ENCODE assay signal across 13 cellular contexts in the genomic region with DNA sequence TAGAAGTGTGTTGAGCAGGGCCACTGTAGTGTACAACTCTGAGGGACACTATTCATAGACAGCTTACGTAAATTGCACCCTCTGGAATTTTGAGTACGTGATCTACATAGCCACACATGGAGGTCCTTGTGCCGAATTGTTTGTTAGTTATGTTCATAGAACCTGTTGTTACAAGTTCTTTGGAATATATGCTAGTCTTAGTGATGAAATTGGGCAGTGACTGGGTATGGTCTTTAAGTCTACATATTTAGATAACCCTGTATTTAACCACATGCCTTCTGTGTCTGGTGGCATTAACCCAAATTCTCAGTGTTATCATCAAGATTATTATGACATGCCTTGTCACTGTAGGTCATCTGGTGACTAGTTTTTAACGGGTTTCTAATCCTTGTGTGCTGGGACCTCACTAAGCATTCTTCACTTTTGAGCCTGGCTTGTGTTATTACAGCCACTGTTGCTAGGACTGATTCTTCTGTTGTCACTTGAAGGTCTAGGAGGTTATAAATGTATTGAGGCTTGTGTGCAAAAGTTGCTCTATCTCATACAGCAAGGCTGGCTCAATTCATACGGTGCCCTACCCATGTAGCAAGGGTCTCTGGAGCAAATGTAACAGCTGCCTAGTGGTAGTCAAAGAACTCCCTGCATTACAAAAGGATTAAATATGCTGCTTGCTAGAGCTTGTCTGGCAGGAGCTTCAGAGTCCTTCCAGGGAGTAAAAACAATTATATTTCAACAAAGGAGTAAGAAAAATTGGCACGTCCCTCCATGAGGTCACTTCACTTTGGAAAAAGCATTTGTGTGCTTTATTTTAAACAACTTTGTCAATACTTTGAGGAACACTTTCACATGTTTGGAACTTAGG.
DNase-seq lines count a peak whose midpoint lies in the region; ATAC-seq, FAIRE-seq and TF ChIP-seq lines count a peak whose summit lies in the region.
"Had no signal": no experiment of that assay in that cellular context is flagged by ENCODE, and none has a peak within 500 bp of the region (broad histone marks: within the 10 kb centered on the region; RNA-seq: fewer than 3 reads in every experiment).

No MANE protein-coding gene starts in this region.

- DNase-seq in GM12891 (ENCODE audit: insufficient read length, low spot score) = no peak
- DNase-seq in GM12878 (ENCODE audit: low read depth, low spot score) = no peak
- DNase-seq in iPS-NIHi7 (ENCODE audit: extremely low spot score) = peak; percentile 38
- no peak for DNase-seq in foreskin fibroblast
- DNase-seq in NCI-H2029 treated with DMSO at 0.1 percent for 48 hours (lab: John Stamatoyannopoulos, UW) = no peak
- no peak for DNase-seq in GM10266 (ENCODE audit: extremely low spot score)
- DNase-seq in LoVo (ENCODE audit: low spot score) = no peak
- DNase-seq: activated effector memory CD4-positive, alpha-beta T cell treated with anti-CD3 and anti-CD28 coated beads, Interleukin-2, amount 50 U/mL, for 16 hours; NCI-H1417; PC-9 had no signal

- no peak for TF ChIP-seq POLR2A in GM12891 (IDR thresholded peaks at IDR 0.05; ENCODE audit: low read depth, low read length)
- TF ChIP-seq POLR2A in GM12878 (IDR thresholded peaks at IDR 0.05; ENCODE audit: low read depth, low read length) = no peak

- POLR2A ChIA-PET in GM12878 (lab: Charles Lee) = interaction anchor here (1.0 to 1.3 kb wide), 2 partner anchors 16 to 25 kb away, joined by 3 read pairs; no protein-coding TSS in a partner anchor

- WGBS in GM12878 (ENCODE audit: insufficient coverage, insufficient replicate concordance, low lambda C conversion rate, missing lambda C conversion rate) = 31% methylated on average over 6 of the region's 6 CpGs

- no peak overlapping the region for H3K4me3 ChIP-seq in GM12878
- H3K4me3 ChIP-seq in foreskin fibroblast (ENCODE audit: low read depth in 1 of 2, low read length in 2 of 2) = no peak overlapping the region
- H3K4me3 ChIP-seq: BLaER1 treated with 17β-estradiol and CSF1 and Interleukin-3, amounts not matched to agents 10 nM and 100 nM; PC-9 had no signal

- no peak overlapping the region for H3K9ac ChIP-seq in GM12878 (ENCODE audit: control insufficient read depth, insufficient read depth, low read length)
- H3K9ac ChIP-seq: BLaER1 treated with 17β-estradiol and CSF1 and Interleukin-3, amounts not matched to agents 10 nM and 100 nM had no signal

- intact Hi-C loops in GM12878 (cut with micrococcal nuclease; ENCODE audit: unreplicated experiment) = no loop called here

- TF ChIP-seq RAD21 in GM12878 (IDR thresholded peaks at IDR 0.05; ENCODE audit: insufficient read depth, low read depth, low read length) = no peak

- FAIRE-seq in GM12891 (lab: Jason Lieb, UNC) (peak; percentile 60), GM12878 (lab: Jason Lieb, UNC) (no peak)
- FAIRE-seq: endometrium had no signal

- ATAC-seq in HG02870 (IDR thresholded peaks at IDR 0.05; ENCODE audit: unreplicated experiment) (peak; percentile 5), GM12878 (peak; percentile 50)

- TF ChIP-seq EP300 in GM12878 (IDR thresholded peaks at IDR 0.05; ENCODE audit: borderline replicate concordance in 1 of 2, control insufficient read depth in 1 of 2, low read depth in 2 of 2, low read length in 2 of 2) = no peak

- H4K20me1 ChIP-seq in GM12878 (ENCODE audit: control insufficient read depth, insufficient read depth) = no peaks in the 10 kb centered on the region

- SMC1A ChIA-PET in GM12878 (lab: Charles Lee; ENCODE audit: uncharacterized antibody, unreplicated experiment) = interaction anchor here (1.2 to 3.2 kb wide), 9 partner anchors 10 to 64 kb away, joined by 3 to 16 read pairs (median 6); no protein-coding TSS in a partner anchor

- H3K27me3 ChIP-seq in GM12878 (replicated peaks in 1 of 2; ENCODE audit: control insufficient read depth in 2 of 2, insufficient read depth in 2 of 2, low read length in 1 of 2) = no peaks in the 10 kb centered on the region
- H3K27me3 ChIP-seq: BLaER1 treated with 17β-estradiol and CSF1 and Interleukin-3, amounts not matched to agents 10 nM and 100 nM had no signal

- peak overlapping the region; percentile 11; the same call in 1 of the 2 replicates for H3K27ac ChIP-seq in GM12878 (ENCODE audit: control insufficient read depth, insufficient read depth)
- H3K27ac ChIP-seq: BLaER1 treated with 17β-estradiol and CSF1 and Interleukin-3, amounts not matched to agents 10 nM and 100 nM; PC-9 had no signal

- TF ChIP-seq CTCF in GM12878 (IDR thresholded peaks at IDR 0.05 in 2 of 3, conservative IDR thresholded peaks at IDR 0.05 in 1 of 3; ENCODE audit: control insufficient read depth in 2 of 3, extremely low read depth in 1 of 3, insufficient read depth in 1 of 3, low read depth in 3 of 3, low read length in 3 of 3) (no peak), foreskin fibroblast (IDR thresholded peaks at IDR 0.05; ENCODE audit: low read depth, low read length) (no peak), GM10266 (IDR thresholded peaks at IDR 0.05; ENCODE audit: control insufficient read depth, insufficient read depth, low read depth, missing control alignments) (no peak)

- H3K79me2 ChIP-seq in GM12878 (ENCODE audit: control insufficient read depth, insufficient read depth, low read length) = no peaks in the 10 kb centered on the region

- BruUV-seq in GM12878 (replicated peaks; lab: Mats Ljungman, UMichigan) = no TSS peak

- CTCF ChIA-PET in GM12878 (lab: Yijun Ruan, JAX) = interaction anchor here (1.3 to 4.1 kb wide), 5 partner anchors 12 to 48 kb away, joined by 3 to 14 read pairs (median 8); no protein-coding TSS in a partner anchor

- peaks cover 31% of the 10 kb centered on the region for H3K4me1 ChIP-seq in GM12878 (ENCODE audit: control insufficient read depth, insufficient read depth, low read length)

- RAD21 ChIA-PET in GM12878 (lab: Charles Lee; ENCODE audit: unreplicated experiment) = interaction anchor here (0.7 to 1.9 kb wide), 9 partner anchors 15 to 48 kb away, joined by 3 to 6 read pairs (median 3); no protein-coding TSS in a partner anchor

- peak overlapping the region; percentile 51 for H3K4me2 ChIP-seq in GM12878 (ENCODE audit: control insufficient read depth, insufficient read depth)
- H3K4me2 ChIP-seq: BLaER1 treated with 17β-estradiol and CSF1 and Interleukin-3, amounts not matched to agents 10 nM and 100 nM; PC-9 had no signal

- H3K9me3 ChIP-seq in GM12878 (replicated peaks; ENCODE audit: control insufficient read depth, insufficient read depth, low read length) = no peaks in the 10 kb centered on the region; the same call in 2 of the 3 replicates

- H2AFZ ChIP-seq in GM12878 (ENCODE audit: control insufficient read depth, low read depth, low read length) = peak overlapping the region; percentile 17
- H2AFZ ChIP-seq: PC-9 had no signal

- in situ Hi-C loops in GM12878 (cut with MboI) = no loop called here

- no peaks in the 10 kb centered on the region for H3K36me3 ChIP-seq in GM12878 (ENCODE audit: control insufficient read depth in 2 of 2, insufficient read depth in 2 of 2, low read length in 1 of 2)

TF ChIP-seq in GM12891, 5 proteins besides CTCF, POLR2A, EP300 and RAD21:
- TF ChIP-seq SPI1 (IDR thresholded peaks at IDR 0.05; ENCODE audit: low read depth, low read length) = no peak
- no peak for TF ChIP-seq POLR2AphosphoS5 (IDR thresholded peaks at IDR 0.05; ENCODE audit: low read depth, low read length)
- TF ChIP-seq TAF1 (IDR thresholded peaks at IDR 0.05; ENCODE audit: low read depth, low read length) = no peak
- TF ChIP-seq POU2F2 (IDR thresholded peaks at IDR 0.05; ENCODE audit: low read depth, low read length) = no peak
- TF ChIP-seq PAX5 (IDR thresholded peaks at IDR 0.05; ENCODE audit: insufficient read depth, low read length, severe bottlenecking) = no peak

TF ChIP-seq in GM12878, 131 proteins besides CTCF, POLR2A, EP300 and RAD21 (continues in another document):
- no peak for TF ChIP-seq MYB (IDR thresholded peaks at IDR 0.05; ENCODE audit: borderline replicate concordance, low read depth, low read length)
- TF ChIP-seq MEF2B (IDR thresholded peaks at IDR 0.05; ENCODE audit: partially characterized antibody, poor library complexity, severe bottlenecking) = no peak
- no peak for TF ChIP-seq NFXL1 (IDR thresholded peaks at IDR 0.05; ENCODE audit: borderline replicate concordance)
- TF ChIP-seq BRCA1 (IDR thresholded peaks at IDR 0.05; ENCODE audit: low read depth, low read length) = no peak
- no peak for TF ChIP-seq SUZ12 (IDR thresholded peaks at IDR 0.05; ENCODE audit: unreplicated experiment)
- TF ChIP-seq, protein P1, sequence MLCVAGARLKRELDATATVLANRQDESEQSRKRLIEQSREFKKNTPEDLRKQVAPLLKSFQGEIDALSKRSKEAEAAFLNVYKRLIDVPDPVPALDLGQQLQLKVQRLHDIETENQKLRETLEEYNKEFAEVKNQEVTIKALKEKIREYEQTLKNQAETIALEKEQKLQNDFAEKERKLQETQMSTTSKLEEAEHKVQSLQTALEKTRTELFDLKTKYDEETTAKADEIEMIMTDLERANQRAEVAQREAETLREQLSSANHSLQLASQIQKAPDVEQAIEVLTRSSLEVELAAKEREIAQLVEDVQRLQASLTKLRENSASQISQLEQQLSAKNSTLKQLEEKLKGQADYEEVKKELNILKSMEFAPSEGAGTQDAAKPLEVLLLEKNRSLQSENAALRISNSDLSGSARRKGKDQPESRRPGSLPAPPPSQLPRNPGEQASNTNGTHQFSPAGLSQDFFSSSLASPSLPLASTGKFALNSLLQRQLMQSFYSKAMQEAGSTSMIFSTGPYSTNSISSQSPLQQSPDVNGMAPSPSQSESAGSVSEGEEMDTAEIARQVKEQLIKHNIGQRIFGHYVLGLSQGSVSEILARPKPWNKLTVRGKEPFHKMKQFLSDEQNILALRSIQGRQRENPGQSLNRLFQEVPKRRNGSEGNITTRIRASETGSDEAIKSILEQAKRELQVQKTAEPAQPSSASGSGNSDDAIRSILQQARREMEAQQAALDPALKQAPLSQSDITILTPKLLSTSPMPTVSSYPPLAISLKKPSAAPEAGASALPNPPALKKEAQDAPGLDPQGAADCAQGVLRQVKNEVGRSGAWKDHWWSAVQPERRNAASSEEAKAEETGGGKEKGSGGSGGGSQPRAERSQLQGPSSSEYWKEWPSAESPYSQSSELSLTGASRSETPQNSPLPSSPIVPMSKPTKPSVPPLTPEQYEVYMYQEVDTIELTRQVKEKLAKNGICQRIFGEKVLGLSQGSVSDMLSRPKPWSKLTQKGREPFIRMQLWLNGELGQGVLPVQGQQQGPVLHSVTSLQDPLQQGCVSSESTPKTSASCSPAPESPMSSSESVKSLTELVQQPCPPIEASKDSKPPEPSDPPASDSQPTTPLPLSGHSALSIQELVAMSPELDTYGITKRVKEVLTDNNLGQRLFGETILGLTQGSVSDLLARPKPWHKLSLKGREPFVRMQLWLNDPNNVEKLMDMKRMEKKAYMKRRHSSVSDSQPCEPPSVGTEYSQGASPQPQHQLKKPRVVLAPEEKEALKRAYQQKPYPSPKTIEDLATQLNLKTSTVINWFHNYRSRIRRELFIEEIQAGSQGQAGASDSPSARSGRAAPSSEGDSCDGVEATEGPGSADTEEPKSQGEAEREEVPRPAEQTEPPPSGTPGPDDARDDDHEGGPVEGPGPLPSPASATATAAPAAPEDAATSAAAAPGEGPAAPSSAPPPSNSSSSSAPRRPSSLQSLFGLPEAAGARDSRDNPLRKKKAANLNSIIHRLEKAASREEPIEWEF (IDR thresholded peaks at IDR 0.05; ENCODE audit: insufficient replicate concordance, low read depth, low read length) = no peak
